ENCODE assay signal across 9 cellular contexts in genomic region chr2:45675130-45675812, GRCh38. TPM values are rescaled to one million over a fixed set of nuclear protein-coding genes. Genes with fewer than 3 reads are reported as not detected.
DNase-seq lines count a peak whose midpoint lies in the region; ATAC-seq, FAIRE-seq and TF ChIP-seq lines count a peak whose summit lies in the region.
"Had no signal": no experiment of that assay in that cellular context is flagged by ENCODE, and none has a peak within 500 bp of the region (broad histone marks: within the 10 kb centered on the region; RNA-seq: fewer than 3 reads in every experiment).

No MANE protein-coding gene starts in this region.

- H3K4me2 ChIP-seq in hepatocyte: peak overlapping the region; percentile 8

- H3K4me3 Mint-ChIP-seq in activated B cell treated with CpG ODN at 0.5 μM for 24 hours: peak overlapping the region; percentile 25
- no peak overlapping the region for H3K4me3 Mint-ChIP-seq in activated naive CD4-positive, alpha-beta T cell treated with anti-CD3 and anti-CD28 coated beads for 36 hours

- H3K9me3 ChIP-seq in hepatocyte (ENCODE audit: low read depth) (no peaks in the 10 kb centered on the region), small intestine (ENCODE audit: control insufficient read depth, low read depth) (no peaks in the 10 kb centered on the region)

- peaks cover 52% of the 10 kb centered on the region for H3K4me1 Mint-ChIP-seq in activated B cell treated with CpG ODN at 0.5 μM for 24 hours
- no peaks in the 10 kb centered on the region for H3K4me1 Mint-ChIP-seq in activated naive CD4-positive, alpha-beta T cell treated with anti-CD3 and anti-CD28 coated beads for 36 hours (ENCODE audit: low read depth)

- H3K36me3 Mint-ChIP-seq in activated B cell treated with CpG ODN at 0.5 μM for 24 hours (ENCODE audit: low read depth): peaks cover 20% of the 10 kb centered on the region
- H3K36me3 Mint-ChIP-seq in activated naive CD4-positive, alpha-beta T cell treated with anti-CD3 and anti-CD28 coated beads for 36 hours (ENCODE audit: low read depth): no peaks in the 10 kb centered on the region

- no peaks in the 10 kb centered on the region for H3K27me3 Mint-ChIP-seq in activated B cell treated with CpG ODN at 0.5 μM for 24 hours
- no peaks in the 10 kb centered on the region for H3K27me3 Mint-ChIP-seq in activated naive CD4-positive, alpha-beta T cell treated with anti-CD3 and anti-CD28 coated beads for 36 hours (ENCODE audit: low read depth)

- no peak overlapping the region for H3K4me3 ChIP-seq in hepatocyte
- H3K4me3 ChIP-seq in small intestine (ENCODE audit: low read depth in 1 of 2, low read length in 2 of 2): no peak overlapping the region

- H4K20me1 ChIP-seq in hepatocyte (ENCODE audit: insufficient read depth, poor library complexity, severe bottlenecking): no peaks in the 10 kb centered on the region

- 56% methylated on average over 8 of the region's 8 CpGs for WGBS in hepatocyte (ENCODE audit: low lambda C conversion rate, missing lambda C conversion rate)
- 22 to 45% (median 33%) methylated on average over 8 of the region's 8 CpGs for WGBS in small intestine, 3 donors

- H2AFZ ChIP-seq in hepatocyte: no peak overlapping the region

- H3K27ac ChIP-seq in hepatocyte: peak overlapping the region; percentile 50
- peak overlapping the region; percentile 50 to 80 for H3K27ac ChIP-seq in small intestine (ENCODE audit: low read depth in 1 of 2, low read length in 1 of 2)

- FAIRE-seq in small intestine (lab: Jason Lieb, UNC): no peak

- no peak for TF ChIP-seq CTCF in activated B cell treated with CpG ODN at 0.5 μM for 24 hours (IDR thresholded peaks at IDR 0.05)
- no peak for TF ChIP-seq CTCF in hepatocyte (IDR thresholded peaks at IDR 0.05; ENCODE audit: poor library complexity)

- H3K36me3 ChIP-seq in hepatocyte (replicated peaks; ENCODE audit: insufficient read depth, low read depth): no peaks in the 10 kb centered on the region
- no peaks in the 10 kb centered on the region for H3K36me3 ChIP-seq in small intestine (ENCODE audit: control insufficient read depth in 2 of 2, insufficient read depth in 2 of 2, low read length in 2 of 2)

- H3K27me3 ChIP-seq in hepatocyte (no peaks in the 10 kb centered on the region), small intestine (ENCODE audit: control insufficient read depth in 2 of 2, insufficient read depth in 2 of 2, low read length in 2 of 2) (no peaks in the 10 kb centered on the region)

- DNase-seq in HT-29 (ENCODE audit: low spot score) (peak; percentile 96), activated B cell treated with CpG ODN at 0.5 μM for 24 hours (no peak), hepatocyte (ENCODE audit: low spot score) (peak; percentile 52), small intestine (peak; percentile 90)
- no peak for DNase-seq in activated naive CD4-positive, alpha-beta T cell treated with anti-CD3 and anti-CD28 coated beads for 36 hours
- DNase-seq: activated CD4-positive, alpha-beta T cell treated with anti-CD3 and anti-CD28 coated beads for 48 hours had no signal

- H3K27ac Mint-ChIP-seq in activated B cell treated with CpG ODN at 0.5 μM for 24 hours: no peak overlapping the region
- H3K27ac Mint-ChIP-seq in activated naive CD4-positive, alpha-beta T cell treated with anti-CD3 and anti-CD28 coated beads for 36 hours: no peak overlapping the region

- no peak for ATAC-seq in activated B cell treated with CpG ODN at 0.5 μM for 24 hours (ENCODE audit: low read depth)
- no peak for ATAC-seq in HG02973 (IDR thresholded peaks at IDR 0.05; ENCODE audit: unreplicated experiment)
- ATAC-seq in GM18870 (IDR thresholded peaks at IDR 0.05; ENCODE audit: unreplicated experiment): no peak
- ATAC-seq in GM18861 (IDR thresholded peaks at IDR 0.05; ENCODE audit: unreplicated experiment): no peak

- no peaks in the 10 kb centered on the region for H3K9me2 ChIP-seq in hepatocyte (replicated peaks; ENCODE audit: insufficient read depth)

- CTCF ChIA-PET in activated B cell treated with CpG ODN at 0.5 μM for 24 hours (lab: Charles Lee): interaction anchor here (0.5 kb wide), 1 partner anchor 65 kb away, joined by 3 read pairs; no protein-coding TSS in a partner anchor
- CTCF ChIA-PET in activated naive CD4-positive, alpha-beta T cell treated with anti-CD3 and anti-CD28 coated beads for 36 hours (lab: Charles Lee): no interaction called here

- H3K4me1 ChIP-seq in hepatocyte (ENCODE audit: insufficient read depth) (peaks cover 28% of the 10 kb centered on the region), small intestine (ENCODE audit: control insufficient read depth in 2 of 2, insufficient read depth in 1 of 2, low read depth in 1 of 2, low read length in 1 of 2) (peaks cover 3 to 26% of the 10 kb centered on the region in 2 donors)

- peaks cover 26% of the 10 kb centered on the region for H3K79me2 ChIP-seq in hepatocyte

- POLR2A ChIA-PET in activated B cell treated with CpG ODN at 0.5 μM for 24 hours (lab: Charles Lee): no interaction called here

- intact Hi-C loops in activated B cell treated with CpG ODN at 0.5 μM for 24 hours (cut with micrococcal nuclease): no loop called here
- intact Hi-C loops in activated naive CD4-positive, alpha-beta T cell treated with anti-CD3 and anti-CD28 coated beads for 36 hours (cut with micrococcal nuclease): no loop called here

- no peaks in the 10 kb centered on the region for H3K9me3 Mint-ChIP-seq in activated B cell treated with CpG ODN at 0.5 μM for 24 hours
- H3K9me3 Mint-ChIP-seq in activated naive CD4-positive, alpha-beta T cell treated with anti-CD3 and anti-CD28 coated beads for 36 hours: no peaks in the 10 kb centered on the region

RNA-seq across cellular contexts. Expression of gene PRKCE, which starts 23.8 kb away (rescaled TPM):
- 17.7 and 21.2 TPM in 2 replicates for total RNA-seq in HT-29 (2014; rRNA removed; shearing (Covaris generic))
- total RNA-seq in activated B cell treated with CpG ODN at 0.5 μM for 24 hours: 44.2 and 53.8 TPM in 2 replicates
- 6.1 and 11.9 TPM in 2 replicates for total RNA-seq in hepatocyte
- polyA plus RNA-seq in hepatocyte: 9.5 and 9.6 TPM in 2 replicates
- polyA plus RNA-seq in small intestine: 1 to 10 TPM; 2.2 to 6.7 (median 4.1) TPM
- total RNA-seq in activated naive CD4-positive, alpha-beta T cell treated with anti-CD3 and anti-CD28 coated beads for 36 hours: 10 to 100 TPM in 1 of 2 experiments, 1 to 10 TPM in 1; 9.4 to 10.6 TPM

Comparison
In these comparisons a context has a peak if more than half of its experiments do, and no peak if none do; other contexts are left out.
1. DNase-seq: peak in HT-29 (single experiment), hepatocyte (single experiment) and small intestine (single experiment); none in activated B cell treated with CpG ODN at 0.5 μM for 24 hours (single experiment) and activated naive CD4-positive, alpha-beta T cell treated with anti-CD3 and anti-CD28 coated beads for 36 hours (single experiment).